19 cellular contexts compared by ENCODE assay signal in the genomic region with DNA sequence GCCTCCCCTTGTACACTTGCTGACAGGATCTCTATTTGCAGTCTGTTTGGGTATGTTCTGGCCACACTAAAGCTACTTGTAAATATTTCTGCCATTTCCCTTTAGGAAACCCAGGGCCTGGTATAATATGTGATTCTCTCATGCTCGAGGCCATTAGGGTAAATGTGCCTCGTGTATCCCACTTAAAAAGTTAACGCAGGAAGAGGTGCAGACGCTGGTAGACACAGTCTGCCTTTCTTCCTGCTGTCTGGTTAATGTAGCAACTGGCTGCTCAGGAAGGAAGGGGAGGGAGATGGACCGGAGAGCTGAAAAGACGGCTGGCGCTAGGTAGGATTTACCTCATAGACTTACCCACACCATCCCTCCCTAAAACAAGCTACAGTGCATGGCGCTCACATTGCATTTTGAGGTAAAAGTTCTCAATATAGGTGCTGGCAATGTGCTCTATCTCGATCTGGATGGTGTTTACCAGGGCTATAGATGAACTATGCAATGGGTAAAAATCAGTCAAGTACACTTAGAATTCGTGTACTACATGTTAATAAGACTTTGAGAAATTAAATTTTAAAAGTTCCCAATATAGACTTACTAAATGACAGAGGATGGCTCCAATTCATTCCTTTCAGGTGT.
DNase-seq lines count a peak whose midpoint lies in the region; ATAC-seq and TF ChIP-seq lines count a peak whose summit lies in the region.
"Had no signal": no experiment of that assay in that cellular context is flagged by ENCODE, and none has a peak within 500 bp of the region (broad histone marks: within the 10 kb centered on the region; RNA-seq: fewer than 3 reads in every experiment).

No MANE protein-coding gene starts in this region.

- TF ChIP-seq EP300 in SK-N-SH (IDR thresholded peaks at IDR 0.05; ENCODE audit: borderline replicate concordance in 1 of 2, low read depth in 1 of 2, low read length in 1 of 2), result no peak

- H3K4me3 ChIP-seq in HCT116 (replicated peaks in 1 of 2; ENCODE audit: low read depth in 1 of 2, low read length in 2 of 2) (no peak overlapping the region), SK-N-SH (ENCODE audit: low read depth in 2 of 2, low read length in 1 of 2) (no peak overlapping the region), hepatocyte (no peak overlapping the region), trophoblast cell (ENCODE audit: low read depth, low read length) (no peak overlapping the region), uterus (no peak overlapping the region), lower leg skin (ENCODE audit: low read depth, poor library complexity, severe bottlenecking) (no peak overlapping the region)
- H3K4me3 ChIP-seq: adrenal gland, BLaER1, gastroesophageal sphincter, pancreas, spleen, transverse colon had no signal

- H3K9me2 ChIP-seq in HCT116 (ENCODE audit: insufficient read depth) (no peaks in the 10 kb centered on the region), SK-N-SH (no peaks in the 10 kb centered on the region), hepatocyte (replicated peaks; ENCODE audit: insufficient read depth) (no peaks in the 10 kb centered on the region)

- WGBS in SK-N-SH (ENCODE audit: low lambda C conversion rate), result 34% methylated on average over 10 of the region's 10 CpGs
- 51% methylated on average over 10 of the region's 10 CpGs for WGBS in hepatocyte (ENCODE audit: low lambda C conversion rate, missing lambda C conversion rate)
- no CpG with 5 or more reads among the region's 10 CpGs for WGBS in trophoblast cell (ENCODE audit: extremely low coverage, insufficient coverage, insufficient read length)
- 87 to 92% methylated on average over 10 of the region's 10 CpGs for WGBS in lower leg skin, 2 donors

- H3K9me3 ChIP-seq in HCT116 (ENCODE audit: control insufficient read depth in 1 of 2, insufficient read depth in 1 of 2, low read depth in 1 of 2, low read length in 2 of 2) (no peaks in the 10 kb centered on the region), SK-N-SH (peaks cover 6% of the 10 kb centered on the region; the same call in 1 of the 2 replicates), hepatocyte (ENCODE audit: low read depth) (no peaks in the 10 kb centered on the region), trophoblast cell (ENCODE audit: insufficient read depth, low read depth, low read length) (no peaks in the 10 kb centered on the region), uterus (no peaks in the 10 kb centered on the region)
- H3K9me3 ChIP-seq: adrenal gland, gastroesophageal sphincter, pancreas, spleen, transverse colon had no signal

- DNase-seq in HCT116 (ENCODE audit: low read depth, low spot score) (no peak), SK-N-SH (peak; percentile 30), hepatocyte (ENCODE audit: low spot score) (no peak), trophoblast cell (no peak), nucleus accumbens (lab: John Stamatoyannopoulos, UW) (no peak), uterus (no peak), lower leg skin (ENCODE audit: low spot score in 2 of 2) (no peak)
- DNase-seq: activated CD8-positive, alpha-beta T cell treated with anti-CD3 and anti-CD28 coated beads, Interleukin-2, amount 10 ng/mL, durations not matched to agents 7 days and 5 days; adrenal gland; DMS 273 treated with DMSO at 0.1 percent for 48 hours; NCI-H69; pancreas; spleen; stimulated activated naive CD4-positive, alpha-beta T cell treated with Interleukin-2 at 50 U/mL for 16 hours; transverse colon; WERI-Rb-1 had no signal

- CTCF ChIA-PET in HCT116 (lab: Charles Lee) (interaction anchor here (0.9 kb wide), 1 partner anchor 8 kb away, joined by 3 read pairs; no protein-coding TSS in a partner anchor), SK-N-SH (lab: Yijun Ruan, JAX) (interaction anchor here (0.9 to 31.3 kb wide), 4 partner anchors 22 to 112 kb away, joined by 3 to 828 read pairs (median 328); no protein-coding TSS in a partner anchor)

- H3K4me1 ChIP-seq in HCT116 (ENCODE audit: control insufficient read depth in 1 of 2, insufficient read depth in 2 of 2, low read length in 2 of 2), result peaks cover 0 to 13% of the 10 kb centered on the region in 2 experiments; a peak in 1 of 4 replicates
- peaks cover 12 to 32% of the 10 kb centered on the region in 2 experiments for H3K4me1 ChIP-seq in SK-N-SH (ENCODE audit: control insufficient read depth in 1 of 2, insufficient read depth in 2 of 2, low read depth in 1 of 2, low read length in 1 of 2)
- H3K4me1 ChIP-seq in hepatocyte (ENCODE audit: insufficient read depth), result peaks cover 26% of the 10 kb centered on the region
- H3K4me1 ChIP-seq in trophoblast cell (ENCODE audit: control insufficient read depth in 1 of 2, insufficient read depth in 2 of 2, low read length in 2 of 2), result no peaks in the 10 kb centered on the region
- peaks cover 0 to 3% of the 10 kb centered on the region in 2 donors for H3K4me1 ChIP-seq in uterus
- H3K4me1 ChIP-seq: BLaER1, pancreas, transverse colon had no signal

- H3K27me3 ChIP-seq in HCT116 (ENCODE audit: insufficient read depth, low read length) (no peaks in the 10 kb centered on the region), SK-N-SH (ENCODE audit: insufficient read depth) (no peaks in the 10 kb centered on the region), hepatocyte (no peaks in the 10 kb centered on the region), trophoblast cell (ENCODE audit: insufficient read depth, low read length) (no peaks in the 10 kb centered on the region), uterus (no peaks in the 10 kb centered on the region)
- H3K27me3 ChIP-seq: adrenal gland, BLaER1, gastroesophageal sphincter, pancreas, spleen, transverse colon had no signal

- H2BK12ac ChIP-seq in trophoblast cell (ENCODE audit: low read length), result no peak overlapping the region

- H3K18ac ChIP-seq in trophoblast cell (ENCODE audit: low read length), result no peak overlapping the region

- TF ChIP-seq POLR2A in HCT116 (IDR thresholded peaks at IDR 0.05; ENCODE audit: borderline replicate concordance, extremely low read depth, insufficient read depth, insufficient read length) (no peak), uterus (IDR thresholded peaks at IDR 0.05) (no peak), lower leg skin (IDR thresholded peaks at IDR 0.05) (no peak)

- intact Hi-C loops in HCT116 (cut with micrococcal nuclease) (no loop called here), uterus (cut with DNase I; ENCODE audit: low total_unique reads) (no loop called here), lower leg skin (cut with DNase I; ENCODE audit: low total_unique reads) (no loop called here)

- H3F3A ChIP-seq in SK-N-SH (replicated peaks; ENCODE audit: insufficient read depth), result peaks cover 9% of the 10 kb centered on the region

- no peak overlapping the region for H3K14ac ChIP-seq in trophoblast cell (ENCODE audit: low read length)

- H2AK5ac ChIP-seq in trophoblast cell (ENCODE audit: low read length), result no peak overlapping the region

- H4K8ac ChIP-seq in trophoblast cell (ENCODE audit: low read depth, low read length), result no peak overlapping the region

- H3K36me3 ChIP-seq in HCT116 (ENCODE audit: control insufficient read depth in 1 of 2, insufficient read depth in 2 of 2, low read length in 2 of 2), result no peaks in the 10 kb centered on the region
- peaks cover 0 to 2% of the 10 kb centered on the region in 2 experiments for H3K36me3 ChIP-seq in SK-N-SH (replicated peaks in 1 of 2; ENCODE audit: control insufficient read depth in 1 of 2, insufficient read depth in 2 of 2, low read length in 1 of 2)
- H3K36me3 ChIP-seq in hepatocyte (replicated peaks; ENCODE audit: insufficient read depth, low read depth), result no peaks in the 10 kb centered on the region
- no peaks in the 10 kb centered on the region for H3K36me3 ChIP-seq in trophoblast cell (ENCODE audit: control insufficient read depth in 1 of 2, insufficient read depth in 2 of 2, low read length in 2 of 2)
- H3K36me3 ChIP-seq in uterus, result no peaks in the 10 kb centered on the region
- H3K36me3 ChIP-seq: adrenal gland, BLaER1, gastroesophageal sphincter, pancreas, spleen, transverse colon, WERI-Rb-1 had no signal

- POLR2A ChIA-PET in HCT116 (lab: Charles Lee) (no interaction called here), SK-N-SH (lab: Yijun Ruan, JAX) (no interaction called here)

- ATAC-seq in HCT116, result no peak
- ATAC-seq in GM21786 (IDR thresholded peaks at IDR 0.05; ENCODE audit: unreplicated experiment), result no peak
- ATAC-seq: activated CD8-positive, alpha-beta T cell treated with anti-CD3 and anti-CD28 coated beads, Interleukin-2, amount 10 ng/mL, durations not matched to agents 7 days and 5 days; gastroesophageal sphincter had no signal

- H3K4me2 ChIP-seq in HCT116 (ENCODE audit: low read length) (0 out of 2 replicates have a peak overlapping the region, but pooled peaks have one; percentile 6), SK-N-SH (peak overlapping the region; percentile 48), hepatocyte (peak overlapping the region; percentile 33), trophoblast cell (ENCODE audit: low read length) (no peak overlapping the region)
- H3K4me2 ChIP-seq: BLaER1 had no signal

- TF ChIP-seq RAD21 in HCT116 (IDR thresholded peaks at IDR 0.05; ENCODE audit: low read depth), result no peak
- TF ChIP-seq RAD21 in SK-N-SH (IDR thresholded peaks at IDR 0.05; ENCODE audit: low read length), result no peak

- TF ChIP-seq CTCF in HCT116 (IDR thresholded peaks at IDR 0.05 in 2 of 3, conservative IDR thresholded peaks at IDR 0.05 in 1 of 3; ENCODE audit: borderline replicate concordance in 1 of 3, insufficient read depth in 1 of 3, low read depth in 2 of 3, low read length in 2 of 3) (no peak), SK-N-SH (IDR thresholded peaks at IDR 0.05) (no peak), hepatocyte (IDR thresholded peaks at IDR 0.05; ENCODE audit: poor library complexity) (no peak), uterus (IDR thresholded peaks at IDR 0.05) (no peak), lower leg skin (IDR thresholded peaks at IDR 0.05) (no peak)

- H4K20me1 ChIP-seq in HCT116 (ENCODE audit: insufficient read depth) (no peaks in the 10 kb centered on the region), SK-N-SH (ENCODE audit: insufficient read depth) (no peaks in the 10 kb centered on the region), hepatocyte (ENCODE audit: insufficient read depth, poor library complexity, severe bottlenecking) (no peaks in the 10 kb centered on the region)
- H4K20me1 ChIP-seq: BLaER1 had no signal

- H3K27ac ChIP-seq in HCT116 (ENCODE audit: low read depth, low read length), result no peak overlapping the region
- H3K27ac ChIP-seq in SK-N-SH (ENCODE audit: low read depth in 2 of 2, low read length in 1 of 2), result peak overlapping the region; percentile 71 to 91
- H3K27ac ChIP-seq in hepatocyte, result peak overlapping the region; percentile 57
- peak overlapping the region; percentile 94 for H3K27ac ChIP-seq in trophoblast cell (ENCODE audit: low read depth, low read length)
- no peak overlapping the region for H3K27ac ChIP-seq in uterus
- H3K27ac ChIP-seq: adrenal gland, BLaER1, gastroesophageal sphincter, pancreas, spleen, WERI-Rb-1 had no signal

- no peaks in the 10 kb centered on the region for H3K79me2 ChIP-seq in HCT116 (ENCODE audit: insufficient read depth, low read length)
- H3K79me2 ChIP-seq in SK-N-SH (ENCODE audit: insufficient read depth), result peaks cover 5% of the 10 kb centered on the region; the same call in 1 of the 2 replicates
- no peaks in the 10 kb centered on the region for H3K79me2 ChIP-seq in hepatocyte
- H3K79me2 ChIP-seq in trophoblast cell (ENCODE audit: control insufficient read depth, insufficient read depth, low read length, poor library complexity), result no peaks in the 10 kb centered on the region

- no peak overlapping the region for H4K12ac ChIP-seq in trophoblast cell (ENCODE audit: low read depth, low read length)

- H3K9ac ChIP-seq in HCT116 (ENCODE audit: low read length), result no peak overlapping the region
- peak overlapping the region; percentile 26; the same call in 1 of the 2 replicates for H3K9ac ChIP-seq in SK-N-SH
- H3K9ac ChIP-seq in trophoblast cell (ENCODE audit: low read length), result no peak overlapping the region
- H3K9ac ChIP-seq: BLaER1 had no signal

- peaks cover 16% of the 10 kb centered on the region for H3K79me1 ChIP-seq in trophoblast cell (ENCODE audit: low read length)

- H2BK120ac ChIP-seq in trophoblast cell (ENCODE audit: insufficient read depth, low read length, poor library complexity), result peak overlapping the region; percentile 76

- H3K23ac ChIP-seq in trophoblast cell (ENCODE audit: low read length), result no peak overlapping the region

- H4K91ac ChIP-seq in trophoblast cell (ENCODE audit: low read depth, low read length), result no peak overlapping the region

- RAD21 ChIA-PET in HCT116 (lab: Charles Lee; ENCODE audit: low non-redundant PET in 1 of 2, low total read pairs in 2 of 2, uncharacterized antibody in 2 of 2, unreplicated experiment in 2 of 2), result no interaction called here

- peak overlapping the region; percentile 24 for H2BK5ac ChIP-seq in trophoblast cell (ENCODE audit: low read depth, low read length, poor library complexity)

- no peak overlapping the region for H3K4ac ChIP-seq in trophoblast cell (ENCODE audit: low read depth, low read length)

- BruUV-seq in HCT116 (replicated peaks; lab: Mats Ljungman, UMichigan), result no TSS peak

- H2AFZ ChIP-seq in HCT116 (ENCODE audit: low read depth, low read length, poor library complexity, severe bottlenecking) (no peak overlapping the region), SK-N-SH (ENCODE audit: low read depth) (0 out of 2 replicates have a peak overlapping the region, but pooled peaks have one; percentile 48), hepatocyte (no peak overlapping the region), trophoblast cell (ENCODE audit: insufficient read depth, low read length, poor library complexity) (no peak overlapping the region)

Comparison
In these comparisons a context has a peak if more than half of its experiments do, and no peak if none do; other contexts are left out.
1. H3K27ac ChIP-seq: peak in SK-N-SH (2 of 2), hepatocyte (single experiment) and trophoblast cell (single experiment); none in HCT116 (single experiment) and uterus (0 of 2).